Comparison of ENCODE assay signal across 25 cellular contexts in genomic region chr15:26451995-26452394, GRCh38.
"Had no signal": no experiment of that assay in that cellular context is flagged by ENCODE, and none has a peak within 500 bp of the region (broad histone marks: within the 10 kb centered on the region; RNA-seq: fewer than 3 reads in every experiment).

No MANE protein-coding gene starts in this region.

- H3K9me3 Mint-ChIP-seq: mesothelial cell of epicardium had no signal

- H3K27ac Mint-ChIP-seq: dendritic cell treated with granulocyte-macrophage colony-stimulating factor and Interleukin-4, amounts not matched to agents 40 ng/mL and 50 ng/mL, for 4 days; effector memory CD8-positive, alpha-beta T cell; endodermal cell; mesothelial cell of epicardium; naive B cell; naive thymus-derived CD8-positive, alpha-beta T cell had no signal

- H3K4me3 ChIP-seq: esophagus squamous epithelium, gastrocnemius medialis, heart right ventricle, left lung, lower lobe of right lung, mucosa of descending colon had no signal

- H3K27ac ChIP-seq: epithelial cell of prostate, esophagus squamous epithelium, gastrocnemius medialis, heart right ventricle, left lung, lower lobe of right lung had no signal

- H3K4me1 Mint-ChIP-seq: mesothelial cell of epicardium, naive B cell had no signal

- H3K27me3 Mint-ChIP-seq: dendritic cell treated with granulocyte-macrophage colony-stimulating factor and Interleukin-4, amounts not matched to agents 40 ng/mL and 50 ng/mL, for 4 days; effector memory CD8-positive, alpha-beta T cell; naive B cell had no signal

- ATAC-seq: effector memory CD8-positive, alpha-beta T cell; esophagus mucosa; gastrocnemius medialis; heart right ventricle; left cardiac atrium; left lung; left ventricle myocardium superior; lower lobe of right lung; mucosa of descending colon; naive thymus-derived CD8-positive, alpha-beta T cell had no signal

- H3K36me3 ChIP-seq: esophagus squamous epithelium, gastrocnemius medialis, heart right ventricle, left lung, lower lobe of right lung had no signal

- H3K27me3 ChIP-seq: esophagus squamous epithelium, gastrocnemius medialis, heart right ventricle, left lung had no signal

- DNase-seq: cortex of kidney; effector CD8-positive, alpha-beta T cell; effector memory CD8-positive, alpha-beta T cell; endodermal cell; erythroblast; esophagus squamous epithelium; foreskin fibroblast; foreskin melanocyte; gastrocnemius medialis; glutamatergic neuron; head of caudate nucleus; heart right ventricle; hippocampal formation; left cardiac atrium; left lung; left ventricle myocardium superior; lower lobe of right lung; mesenchymal stem cell; mucosa of descending colon; naive B cell; naive thymus-derived CD8-positive, alpha-beta T cell had no signal

- H3K36me3 Mint-ChIP-seq: mesothelial cell of epicardium, naive B cell had no signal

- H3K4me3 Mint-ChIP-seq: dendritic cell treated with granulocyte-macrophage colony-stimulating factor and Interleukin-4, amounts not matched to agents 40 ng/mL and 50 ng/mL, for 4 days; effector memory CD8-positive, alpha-beta T cell; endodermal cell; mesothelial cell of epicardium; naive B cell; naive thymus-derived CD8-positive, alpha-beta T cell had no signal

- H3K9me3 ChIP-seq: gastrocnemius medialis had no signal
